ENCODE assay signal across 1 cellular context in genomic region chr1:2384941-2385481, GRCh38.
TF ChIP-seq lines count a peak whose summit lies in the region.

No MANE protein-coding gene starts in this region.

TF ChIP-seq in HepG2, 621 proteins besides CTCF, POLR2A, EP300 and RAD21:
- no peak for TF ChIP-seq TERF1 (CRISPR knock-in tag; IDR thresholded peaks at IDR 0.05)
- no peak for TF ChIP-seq AKAP8 (CRISPR knock-in tag; IDR thresholded peaks at IDR 0.05)
- TF ChIP-seq HOXA9 (CRISPR knock-in tag; IDR thresholded peaks at IDR 0.05; ENCODE audit: borderline replicate concordance), result no peak
- no peak for TF ChIP-seq ZNF713 (CRISPR knock-in tag; IDR thresholded peaks at IDR 0.05)
- no peak for TF ChIP-seq ATAD3A (CRISPR knock-in tag; IDR thresholded peaks at IDR 0.05)
- TF ChIP-seq AGO2 (optimal IDR thresholded peaks at IDR 0.05; ENCODE audit: low read depth, low read length), result peak; percentile 45
- no peak for TF ChIP-seq KDM4B (CRISPR knock-in tag; IDR thresholded peaks at IDR 0.05)
- no peak for TF ChIP-seq TBX2 (CRISPR knock-in tag; IDR thresholded peaks at IDR 0.05; ENCODE audit: borderline replicate concordance)
